In the genomic region with DNA sequence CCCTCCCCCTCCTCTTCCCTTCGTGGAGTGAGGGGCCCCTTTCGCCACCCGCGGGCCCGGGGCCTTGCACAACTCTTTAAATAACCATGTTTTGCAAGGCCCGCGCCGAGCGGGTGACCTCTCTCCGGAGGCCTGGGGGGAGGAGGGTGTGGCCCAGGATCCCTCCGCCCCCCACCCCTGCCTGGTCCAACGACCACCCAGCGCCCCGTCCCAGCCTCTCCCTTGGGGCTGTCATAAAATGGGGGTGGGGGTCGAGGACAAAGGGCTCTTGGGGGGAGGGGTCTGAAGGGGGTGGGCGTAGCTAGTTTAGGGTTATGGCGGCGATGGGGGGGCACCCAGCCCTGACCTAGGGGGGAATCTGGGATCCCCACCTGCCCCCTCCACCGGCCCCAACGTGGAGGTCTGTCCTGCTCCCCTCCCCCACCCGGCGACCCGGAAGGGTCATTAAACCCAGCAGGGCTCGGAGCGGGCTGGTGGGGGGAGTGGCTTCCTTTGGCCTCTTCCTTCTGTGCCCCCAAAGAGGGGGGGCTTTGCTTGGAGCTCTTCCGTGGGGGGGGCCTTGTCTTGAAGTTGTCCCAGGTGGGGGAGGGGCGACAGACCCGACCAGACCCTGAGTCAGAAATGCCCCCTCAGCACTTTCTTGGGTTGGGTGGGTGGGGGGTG, we compare ENCODE assay signal across 9 cellular contexts. TPM values are rescaled to one million over a fixed set of nuclear protein-coding genes. Genes with fewer than 3 reads are reported as not detected.
A peak's percentile ranks its signal among the peaks of the same experiment; 100 is the strongest.
DNase-seq lines count a peak whose midpoint lies in the region; ATAC-seq, FAIRE-seq and TF ChIP-seq lines count a peak whose summit lies in the region.
"Had no signal": no experiment of that assay in that cellular context is flagged by ENCODE, and none has a peak within 500 bp of the region (broad histone marks: within the 10 kb centered on the region; RNA-seq: fewer than 3 reads in every experiment).

No MANE protein-coding gene starts in this region.

- TF ChIP-seq RAD21 in K562 (CRISPR knock-in tag; conservative IDR thresholded peaks at IDR 0.05 in 1 of 2, IDR thresholded peaks at IDR 0.05 in 1 of 2): no peak

- no peaks in the 10 kb centered on the region for H3K9me1 ChIP-seq in K562 (ENCODE audit: control insufficient read depth, insufficient read depth, low read length)

- intact Hi-C loops in K562 (cut with micrococcal nuclease) (no loop called here), tibial artery (cut with DNase I; ENCODE audit: low total_unique reads) (loop anchor here (10.0 kb wide), 1 partner anchor 178 kb away; the partner anchor contains the start of gene GPX4)

- peaks cover 38% of the 10 kb centered on the region; the same call in 2 of the 3 replicates for H3K36me3 ChIP-seq in K562 (ENCODE audit: control insufficient read depth, insufficient read depth, low read length)
- no peaks in the 10 kb centered on the region for H3K36me3 ChIP-seq in tibial artery

- H3K4me3 ChIP-seq in K562 (peak overlapping the region; percentile 99), tibial artery (peak overlapping the region; percentile 80 to 87)

- TF ChIP-seq EP300 in K562 (IDR thresholded peaks at IDR 0.05; ENCODE audit: low read length): no peak

- peak overlapping the region; percentile 87 to 99; a peak in 3 of 4 replicates for H3K9ac ChIP-seq in K562 (ENCODE audit: insufficient read depth in 1 of 2, low read depth in 2 of 2, low read length in 2 of 2)

- H3K27me3 Mint-ChIP-seq in HFFc6 (ENCODE audit: insufficient read depth): peaks cover 2% of the 10 kb centered on the region; the same call in 1 of the 2 replicates

- no peaks in the 10 kb centered on the region for H3K9me3 Mint-ChIP-seq in HFFc6

- DNase-seq in AG20443 (ENCODE audit: low spot score) (peak; percentile 61), HFFc6 (no peak), K562 (ENCODE audit: extremely low read depth in 1 of 4, low spot score in 3 of 4) (peak; percentile 64 to 79 (median 74)), left lobe of liver (ENCODE audit: low spot score) (peak; percentile 80), tibial artery (peak; percentile 87 to 89), germinal center (ENCODE audit: low spot score) (no peak), foreskin keratinocyte (no peak)

- H3K36me3 Mint-ChIP-seq in HFFc6 (ENCODE audit: low read depth): peaks cover 6% of the 10 kb centered on the region; the same call in 1 of the 2 replicates

- peaks cover 73% of the 10 kb centered on the region for H3K79me2 ChIP-seq in K562 (ENCODE audit: control insufficient read depth, insufficient read depth, low read length)

- TF ChIP-seq POLR2A in K562 (conservative IDR thresholded peaks at IDR 0.05): no peak

- H3K4me1 ChIP-seq in K562 (replicated peaks in 1 of 2; ENCODE audit: control insufficient read depth in 2 of 2, insufficient read depth in 2 of 2, low read length in 2 of 2): peaks cover 5 to 67% of the 10 kb centered on the region in 2 experiments; a peak in 4 of 5 replicates
- H3K4me1 ChIP-seq in tibial artery: peaks cover 0 to 32% (median 21%) of the 10 kb centered on the region in 4 donors
- H3K4me1 ChIP-seq in foreskin keratinocyte: no peaks in the 10 kb centered on the region

- H3K4me3 Mint-ChIP-seq in HFFc6: peak overlapping the region; percentile 87

- peaks cover 4% of the 10 kb centered on the region; the same call in 1 of the 2 replicates for H3K4me1 Mint-ChIP-seq in HFFc6 (ENCODE audit: low read depth)

- H3K4me2 ChIP-seq in K562 (ENCODE audit: insufficient read depth, low read length): peak overlapping the region; percentile 95

- no peak overlapping the region for H2AFZ ChIP-seq in K562 (ENCODE audit: low read depth, low read length)

- POLR2A ChIA-PET in K562 (lab: Yijun Ruan, JAX): interaction anchor here (0.6 to 1.0 kb wide), 2 partner anchors 12 to 27 kb away, joined by 3 to 5 read pairs; no protein-coding TSS in a partner anchor

- CTCF ChIA-PET in K562 (lab: Yijun Ruan, JAX; ENCODE audit: low intra/inter-chr PET ratio): interaction anchor here (0.5 to 8.8 kb wide), 3 partner anchors 52 to 278 kb away, joined by 3 to 158 read pairs (median 3); partner anchors contain the start of genes STK11 and WDR18

- peak overlapping the region; percentile 66 for H3K27ac Mint-ChIP-seq in HFFc6

- no TSS peak for BruUV-seq in K562 (replicated peaks; lab: Mats Ljungman, UMichigan)

- WGBS in K562 (ENCODE audit: insufficient coverage, low coverage, missing lambda C conversion rate): 0% methylated on average over 14 of the region's 28 CpGs

- H3K9me3 ChIP-seq in K562 (replicated peaks; ENCODE audit: control insufficient read depth, insufficient read depth, low read depth, low read length): no peaks in the 10 kb centered on the region
- no peaks in the 10 kb centered on the region for H3K9me3 ChIP-seq in tibial artery

- H3K27ac ChIP-seq in K562 (ENCODE audit: extremely low read depth, low read depth, low read length): peak overlapping the region; percentile 97
- peak overlapping the region; percentile 61 to 74 for H3K27ac ChIP-seq in tibial artery
- no peak overlapping the region for H3K27ac ChIP-seq in foreskin keratinocyte

- H3K27me3 ChIP-seq in K562 (ENCODE audit: control insufficient read depth in 2 of 2, insufficient read depth in 2 of 2, low read length in 2 of 2) (no peaks in the 10 kb centered on the region), tibial artery (peaks cover 0 to 7% of the 10 kb centered on the region in 2 donors), foreskin keratinocyte (no peaks in the 10 kb centered on the region)

- TF ChIP-seq CTCF in HFFc6 (IDR thresholded peaks at IDR 0.05): no peak
- TF ChIP-seq CTCF in K562 (IDR thresholded peaks at IDR 0.05 in 2 of 3, conservative IDR thresholded peaks at IDR 0.05 in 1 of 3; ENCODE audit: insufficient read depth in 2 of 3, low read depth in 1 of 3, low read length in 3 of 3): no peak
- TF ChIP-seq CTCF in tibial artery (IDR thresholded peaks at IDR 0.05): no peak
- no peak for TF ChIP-seq CTCF in foreskin keratinocyte (conservative IDR thresholded peaks at IDR 0.05)

- H4K20me1 ChIP-seq in K562 (replicated peaks; ENCODE audit: control insufficient read depth, insufficient read depth, low read length): no peaks in the 10 kb centered on the region; the same call in 1 of the 2 replicates

- ATAC-seq in K562 (peak; percentile 5; the same call in 1 of the 3 replicates), left lobe of liver (peak; percentile 53), GM21717 (IDR thresholded peaks at IDR 0.05; ENCODE audit: unreplicated experiment) (no peak), foreskin keratinocyte (no peak)

- in situ Hi-C loops in K562 (cut with MboI): no loop called here

- FAIRE-seq in K562 (lab: Jason Lieb, UNC): no peak

RNA-seq across cellular contexts. Expression of gene ARID3A, which starts 1.3 kb away (rescaled TPM):
- total RNA-seq in HFFc6 (2021; fragmentation: NEBNext Ultra II Directional; extraction: Animal tissue kit (Norgen Biotek cat#: 25700)): 10 to 100 TPM; 35.1 to 44.2 (median 38.4) TPM
- total RNA-seq in K562 (2011; cell fraction: chromatin; rRNA removed; ENCODE audit: low replicate concordance): 89.0 and 254 TPM in 2 replicates
- 180 and 206 TPM in 2 replicates for total RNA-seq in K562 (2011; cell fraction: nucleolus; rRNA removed)
- total RNA-seq in K562 (2011; cell fraction: nucleoplasm; rRNA removed): 120 and 121 TPM in 2 replicates
- total RNA-seq in K562 (2014; rRNA removed) (55.2 and 62.0 TPM in 2 replicates), K562 (2014; rRNA removed; fragmentation: Illumina TruSeq; extraction: Trizol) (14.8 and 16.4 TPM in 2 replicates), K562 (2015; rRNA removed; fragmentation: Illumina TruSeq; extraction: Trizol) (39.0 and 41.3 TPM in 2 replicates), K562 (2021) (97.2 and 118 TPM in 2 replicates), left lobe of liver (3.6 TPM), foreskin keratinocyte (9.0 and 9.4 TPM in 2 replicates)
- polyA plus RNA-seq in K562 (2011; rRNA removed) (27.9 and 44.1 TPM in 2 replicates), K562 (2014; fragmentation: Illumina TruSeq; extraction: Trizol) (31.2 and 62.4 TPM in 2 replicates), K562 (2014; fragmentation: Nextera tagmentation; extraction: Ambion mirVana) (1 to 10 TPM; 1.4 to 2.0 TPM), K562 (2014; rRNA removed) (31.0 and 46.7 TPM in 2 replicates), foreskin keratinocyte (4.8 and 5.0 TPM in 2 replicates)
- polyA plus RNA-seq in K562 (2011; cell fraction: cytosol; rRNA removed): 43.2 and 88.8 TPM in 2 replicates
- 58.8 and 128 TPM in 2 replicates for polyA plus RNA-seq in K562 (2011; cell fraction: nucleus; rRNA removed)
- polyA plus RNA-seq in K562 (2012): 49.0 and 52.3 TPM in 2 replicates
- 36.2 and 53.3 TPM in 2 replicates for polyA minus RNA-seq in K562 (2011; rRNA and poly(A)+ RNA removed)
- polyA minus RNA-seq in K562 (2011; cell fraction: cytosol; rRNA and poly(A)+ RNA removed): 119 and 167 TPM in 2 replicates
- 45.8 and 47.4 TPM in 2 replicates for polyA minus RNA-seq in K562 (2011; cell fraction: nucleus; rRNA and poly(A)+ RNA removed)

RNA-seq across cellular contexts. Expression of gene KISS1R, which starts 10.0 kb away (rescaled TPM):
- not detected for total RNA-seq in HFFc6 (2021; fragmentation: NEBNext Ultra II Directional; extraction: Animal tissue kit (Norgen Biotek cat#: 25700))
- total RNA-seq in K562 (2011; cell fraction: chromatin; rRNA removed; ENCODE audit: low replicate concordance): 13.9 and 50.0 TPM in 2 replicates
- total RNA-seq in K562 (2011; cell fraction: nucleolus; rRNA removed): 79.5 and 104 TPM in 2 replicates
- 29.6 and 30.1 TPM in 2 replicates for total RNA-seq in K562 (2011; cell fraction: nucleoplasm; rRNA removed)
- total RNA-seq in K562 (2014; rRNA removed) (19.3 and 26.7 TPM in 2 replicates), K562 (2014; rRNA removed; fragmentation: Illumina TruSeq; extraction: Trizol) (0.80 and 1.1 TPM in 2 replicates), K562 (2015; rRNA removed; fragmentation: Illumina TruSeq; extraction: Trizol) (2.0 and 2.7 TPM in 2 replicates), K562 (2021) (36.2 and 39.4 TPM in 2 replicates), left lobe of liver (not detected), foreskin keratinocyte (not detected in 2 replicates)
- polyA plus RNA-seq in K562 (2011; rRNA removed) (2.8 and 6.3 TPM in 2 replicates), K562 (2014; fragmentation: Illumina TruSeq; extraction: Trizol) (0.37 and 2.7 TPM in 2 replicates), K562 (2014; fragmentation: Nextera tagmentation; extraction: Ambion mirVana) (under 1 TPM; 0.55 to 0.75 TPM), K562 (2014; rRNA removed) (17.3 and 26.8 TPM in 2 replicates), foreskin keratinocyte (not detected in 2 replicates)
- 4.3 and 59.2 TPM in 2 replicates for polyA plus RNA-seq in K562 (2011; cell fraction: cytosol; rRNA removed)
- polyA plus RNA-seq in K562 (2011; cell fraction: nucleus; rRNA removed): 36.4 and 172 TPM in 2 replicates
- 6.9 and 23.9 TPM in 2 replicates for polyA plus RNA-seq in K562 (2012)
- polyA minus RNA-seq in K562 (2011; rRNA and poly(A)+ RNA removed): 0.30 and 1.8 TPM in 2 replicates
- polyA minus RNA-seq in K562 (2011; cell fraction: cytosol; rRNA and poly(A)+ RNA removed): 5.8 and 14.1 TPM in 2 replicates
- 5.8 and 22.6 TPM in 2 replicates for polyA minus RNA-seq in K562 (2011; cell fraction: nucleus; rRNA and poly(A)+ RNA removed)
- total RNA-seq: myocyte had no signal

RNA-seq across cellular contexts. Expression of gene R3HDM4, which starts 14.2 kb away (rescaled TPM):
- total RNA-seq in HFFc6 (2021; fragmentation: NEBNext Ultra II Directional; extraction: Animal tissue kit (Norgen Biotek cat#: 25700)): 10 to 100 TPM; 41.9 to 53.4 (median 45.9) TPM
- 66.6 and 166 TPM in 2 replicates for total RNA-seq in K562 (2011; cell fraction: chromatin; rRNA removed; ENCODE audit: low replicate concordance)
- total RNA-seq in K562 (2011; cell fraction: nucleolus; rRNA removed): 109 and 113 TPM in 2 replicates
- 92.6 and 119 TPM in 2 replicates for total RNA-seq in K562 (2011; cell fraction: nucleoplasm; rRNA removed)
- total RNA-seq in K562 (2014; rRNA removed) (63.2 and 75.6 TPM in 2 replicates), K562 (2014; rRNA removed; fragmentation: Illumina TruSeq; extraction: Trizol) (21.4 and 26.2 TPM in 2 replicates), K562 (2015; rRNA removed; fragmentation: Illumina TruSeq; extraction: Trizol) (44.6 and 46.1 TPM in 2 replicates), K562 (2021) (133 and 138 TPM in 2 replicates), left lobe of liver (20.9 TPM), foreskin keratinocyte (48.8 and 55.4 TPM in 2 replicates)
- polyA plus RNA-seq in K562 (2011; rRNA removed) (59.0 and 93.9 TPM in 2 replicates), K562 (2014; fragmentation: Illumina TruSeq; extraction: Trizol) (87.6 and 109 TPM in 2 replicates), K562 (2014; fragmentation: Nextera tagmentation; extraction: Ambion mirVana) (1 to 10 TPM; 3.2 to 5.6 TPM), K562 (2014; rRNA removed) (140 and 154 TPM in 2 replicates), foreskin keratinocyte (63.7 and 68.1 TPM in 2 replicates)
- polyA plus RNA-seq in K562 (2011; cell fraction: cytosol; rRNA removed): 105 and 207 TPM in 2 replicates
- 149 and 223 TPM in 2 replicates for polyA plus RNA-seq in K562 (2011; cell fraction: nucleus; rRNA removed)
- 85.0 and 165 TPM in 2 replicates for polyA plus RNA-seq in K562 (2012)
- polyA minus RNA-seq in K562 (2011; rRNA and poly(A)+ RNA removed): 11.6 and 16.6 TPM in 2 replicates
- 30.8 and 60.9 TPM in 2 replicates for polyA minus RNA-seq in K562 (2011; cell fraction: cytosol; rRNA and poly(A)+ RNA removed)
- 22.8 and 25.2 TPM in 2 replicates for polyA minus RNA-seq in K562 (2011; cell fraction: nucleus; rRNA and poly(A)+ RNA removed)

RNA-seq across cellular contexts. Expression of gene RNU6-9, which starts 33.9 kb away (rescaled TPM):
- total RNA-seq in HFFc6 (2021; fragmentation: NEBNext Ultra II Directional; extraction: Animal tissue kit (Norgen Biotek cat#: 25700)): not detected
- total RNA-seq in K562 (2011; cell fraction: chromatin; rRNA removed; ENCODE audit: low replicate concordance): not detected in 2 replicates
- total RNA-seq in K562 (2011; cell fraction: nucleolus; rRNA removed): not detected in 2 replicates
- total RNA-seq in K562 (2011; cell fraction: nucleoplasm; rRNA removed): not detected in 2 replicates
- total RNA-seq in K562 (2014; rRNA removed) (not detected in 2 replicates), K562 (2014; rRNA removed; fragmentation: Illumina TruSeq; extraction: Trizol) (not detected in 2 replicates), K562 (2015; rRNA removed; fragmentation: Illumina TruSeq; extraction: Trizol) (not detected in 2 replicates), K562 (2021) (not detected in 2 replicates), left lobe of liver (not detected), foreskin keratinocyte (not detected in 2 replicates)
- polyA plus RNA-seq in K562 (2011; rRNA removed) (not detected in 2 replicates), K562 (2014; fragmentation: Illumina TruSeq; extraction: Trizol) (not detected in 2 replicates), K562 (2014; fragmentation: Nextera tagmentation; extraction: Ambion mirVana) (not detected), K562 (2014; rRNA removed) (not detected in 2 replicates), foreskin keratinocyte (not detected in 2 replicates)
- not detected in 2 replicates for polyA plus RNA-seq in K562 (2011; cell fraction: cytosol; rRNA removed)
- not detected in 2 replicates for polyA plus RNA-seq in K562 (2011; cell fraction: nucleus; rRNA removed)
- not detected in 2 replicates for polyA plus RNA-seq in K562 (2012)
- under 0.01 TPM in 2 replicates for polyA minus RNA-seq in K562 (2011; rRNA and poly(A)+ RNA removed)
- polyA minus RNA-seq in K562 (2011; cell fraction: cytosol; rRNA and poly(A)+ RNA removed): 667 TPM in 1 of 2 replicates, not detected in the other
- polyA minus RNA-seq in K562 (2011; cell fraction: nucleus; rRNA and poly(A)+ RNA removed): under 0.01 TPM in 1 of 2 replicates, not detected in the other
- total RNA-seq: myocyte had no signal

RNA-seq across cellular contexts. Expression of gene MED16, which starts 34.2 kb away (rescaled TPM):
- 10 to 100 TPM; 58.1 to 91.0 (median 70.9) TPM for total RNA-seq in HFFc6 (2021; fragmentation: NEBNext Ultra II Directional; extraction: Animal tissue kit (Norgen Biotek cat#: 25700))
- total RNA-seq in K562 (2011; cell fraction: chromatin; rRNA removed; ENCODE audit: low replicate concordance): 28.6 and 108 TPM in 2 replicates
- total RNA-seq in K562 (2011; cell fraction: nucleolus; rRNA removed): 71.0 and 80.0 TPM in 2 replicates
- total RNA-seq in K562 (2011; cell fraction: nucleoplasm; rRNA removed): 33.8 and 41.3 TPM in 2 replicates
- total RNA-seq in K562 (2014; rRNA removed) (15.6 and 22.1 TPM in 2 replicates), K562 (2014; rRNA removed; fragmentation: Illumina TruSeq; extraction: Trizol) (1.2 and 1.8 TPM in 2 replicates), K562 (2015; rRNA removed; fragmentation: Illumina TruSeq; extraction: Trizol) (8.6 and 9.3 TPM in 2 replicates), K562 (2021) (59.6 and 59.9 TPM in 2 replicates), left lobe of liver (36.3 TPM), foreskin keratinocyte (25.9 and 26.9 TPM in 2 replicates)
- polyA plus RNA-seq in K562 (2011; rRNA removed) (10.3 and 26.2 TPM in 2 replicates), K562 (2014; fragmentation: Illumina TruSeq; extraction: Trizol) (7.1 and 20.0 TPM in 2 replicates), K562 (2014; fragmentation: Nextera tagmentation; extraction: Ambion mirVana) (1 to 10 TPM in 1 of 2 experiments, under 1 TPM in 1; 0.89 to 1.3 TPM), K562 (2014; rRNA removed) (21.2 and 30.2 TPM in 2 replicates), foreskin keratinocyte (41.3 and 44.2 TPM in 2 replicates)
- polyA plus RNA-seq in K562 (2011; cell fraction: cytosol; rRNA removed): 36.6 and 87.3 TPM in 2 replicates
- polyA plus RNA-seq in K562 (2011; cell fraction: nucleus; rRNA removed): 34.7 and 60.1 TPM in 2 replicates
- 34.1 and 52.5 TPM in 2 replicates for polyA plus RNA-seq in K562 (2012)
- 10.3 and 15.6 TPM in 2 replicates for polyA minus RNA-seq in K562 (2011; rRNA and poly(A)+ RNA removed)
- 72.1 and 84.4 TPM in 2 replicates for polyA minus RNA-seq in K562 (2011; cell fraction: cytosol; rRNA and poly(A)+ RNA removed)
- 33.7 and 37.4 TPM in 2 replicates for polyA minus RNA-seq in K562 (2011; cell fraction: nucleus; rRNA and poly(A)+ RNA removed)

Comparison
In these comparisons a context has a peak if more than half of its experiments do, and no peak if none do; other contexts are left out.
1. DNase-seq: peak in AG20443 (single experiment), K562 (4 of 4), left lobe of liver (single experiment) and tibial artery (2 of 2); none in HFFc6 (single experiment), germinal center (single experiment) and foreskin keratinocyte (0 of 2).
2. ATAC-seq: peak in K562 (single experiment) and left lobe of liver (single experiment); none in GM21717 (single experiment) and foreskin keratinocyte (single experiment).